10 cellular contexts compared by ENCODE assay signal in the genomic region with DNA sequence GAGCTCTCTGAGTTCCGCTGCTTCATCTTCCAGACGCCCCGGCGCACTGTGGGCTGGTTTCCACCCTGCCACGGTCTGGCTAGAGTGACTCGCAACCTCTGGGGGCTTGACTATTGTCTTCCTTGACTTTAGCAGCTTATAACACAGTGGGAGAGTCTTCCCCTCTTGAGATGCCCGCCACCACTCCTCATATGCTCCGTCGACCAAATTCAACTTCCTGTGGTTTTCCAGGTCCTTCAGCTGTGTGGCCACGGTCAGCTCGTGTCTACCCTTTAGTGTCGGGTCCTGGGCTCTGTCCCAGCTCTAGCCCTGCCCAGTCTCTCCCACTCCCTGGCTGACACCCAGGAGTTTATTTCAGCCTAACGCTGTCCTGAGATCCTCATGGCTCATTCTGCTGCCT. TPM values are rescaled to one million over a fixed set of nuclear protein-coding genes. Genes with fewer than 3 reads are reported as not detected.
A peak's percentile ranks its signal among the peaks of the same experiment; 100 is the strongest.
DNase-seq lines count a peak whose midpoint lies in the region; ATAC-seq and TF ChIP-seq lines count a peak whose summit lies in the region.
"Had no signal": no experiment of that assay in that cellular context is flagged by ENCODE, and none has a peak within 500 bp of the region (broad histone marks: within the 10 kb centered on the region; RNA-seq: fewer than 3 reads in every experiment).

No MANE protein-coding gene starts in this region.

- ATAC-seq in Right ventricle myocardium superior (ENCODE audit: poor library complexity): peak; percentile 86
- peak; percentile 10 for ATAC-seq in mucosa of descending colon
- ATAC-seq in GM19455 (IDR thresholded peaks at IDR 0.05; ENCODE audit: unreplicated experiment): no peak

- TF ChIP-seq POLR2A in uterus (IDR thresholded peaks at IDR 0.05) (no peak), vagina (IDR thresholded peaks at IDR 0.05) (no peak)

- intact Hi-C loops in Right ventricle myocardium superior (cut with DNase I) (no loop called here), cardiac septum (cut with DNase I) (no loop called here), mucosa of descending colon (cut with DNase I, micrococcal nuclease) (no loop called here), uterus (cut with DNase I; ENCODE audit: low total_unique reads) (no loop called here), vagina (cut with DNase I) (no loop called here)

- H3K4me3 ChIP-seq in mucosa of descending colon (no peak overlapping the region), uterus (no peak overlapping the region), vagina (no peak overlapping the region)

- H3K36me3 Mint-ChIP-seq in brain: no peaks in the 10 kb centered on the region
- H3K36me3 Mint-ChIP-seq in activated CD4-positive, alpha-beta memory T cell treated with anti-CD3 and anti-CD28 coated beads, Interleukin-2, amount 10 ng/mL, durations not matched to agents 7 days and 5 days (ENCODE audit: low read depth): no peaks in the 10 kb centered on the region
- H3K36me3 Mint-ChIP-seq: naive B cell, T-cell had no signal

- H3K27ac ChIP-seq in uterus: peak overlapping the region; percentile 2 to 51
- H3K27ac ChIP-seq in vagina: no peak overlapping the region

- TF ChIP-seq CTCF in brain (conservative IDR thresholded peaks at IDR 0.05) (no peak), mucosa of descending colon (IDR thresholded peaks at IDR 0.05) (no peak), uterus (IDR thresholded peaks at IDR 0.05) (no peak), vagina (IDR thresholded peaks at IDR 0.05) (no peak)

- H3K9me3 ChIP-seq in mucosa of descending colon: no peaks in the 10 kb centered on the region
- no peaks in the 10 kb centered on the region for H3K9me3 ChIP-seq in uterus
- no peaks in the 10 kb centered on the region for H3K9me3 ChIP-seq in vagina

- CTCF ChIA-PET in activated CD4-positive, alpha-beta memory T cell treated with anti-CD3 and anti-CD28 coated beads, Interleukin-2, amount 10 ng/mL, durations not matched to agents 7 days and 5 days (lab: Charles Lee): interaction anchor here (1.2 kb wide), 1 partner anchor 85 kb away, joined by 3 read pairs; no protein-coding TSS in a partner anchor

- H3K4me1 ChIP-seq in mucosa of descending colon (ENCODE audit: low read depth) (no peaks in the 10 kb centered on the region), uterus (peaks cover 5 to 13% of the 10 kb centered on the region in 2 donors), vagina (peaks cover 31% of the 10 kb centered on the region)

- H3K4me1 Mint-ChIP-seq in brain: peaks cover 67% of the 10 kb centered on the region
- peaks cover 15% of the 10 kb centered on the region for H3K4me1 Mint-ChIP-seq in activated CD4-positive, alpha-beta memory T cell treated with anti-CD3 and anti-CD28 coated beads, Interleukin-2, amount 10 ng/mL, durations not matched to agents 7 days and 5 days

- POLR2A ChIA-PET in activated CD4-positive, alpha-beta memory T cell treated with anti-CD3 and anti-CD28 coated beads, Interleukin-2, amount 10 ng/mL, durations not matched to agents 7 days and 5 days (lab: Charles Lee): no interaction called here

- H3K36me3 ChIP-seq in mucosa of descending colon (ENCODE audit: low read depth): no peaks in the 10 kb centered on the region
- no peaks in the 10 kb centered on the region for H3K36me3 ChIP-seq in uterus
- H3K36me3 ChIP-seq in vagina: no peaks in the 10 kb centered on the region

- H3K27me3 ChIP-seq in uterus: no peaks in the 10 kb centered on the region
- H3K27me3 ChIP-seq in vagina: no peaks in the 10 kb centered on the region

- DNase-seq in Right ventricle myocardium superior (peak; percentile 53), cardiac septum (ENCODE audit: low spot score) (no peak), mucosa of descending colon (no peak), uterus (peak; percentile 63 to 68), vagina (ENCODE audit: extremely low spot score in 2 of 2) (no peak)
- no peak for DNase-seq in activated CD4-positive, alpha-beta memory T cell treated with anti-CD3 and anti-CD28 coated beads, Interleukin-2, amount 10 ng/mL, durations not matched to agents 7 days and 5 days
- DNase-seq: naive B cell had no signal

- peak overlapping the region in 2 of 5 experiments; percentile 12 to 32 for H3K4me3 Mint-ChIP-seq in brain
- H3K4me3 Mint-ChIP-seq in activated CD4-positive, alpha-beta memory T cell treated with anti-CD3 and anti-CD28 coated beads, Interleukin-2, amount 10 ng/mL, durations not matched to agents 7 days and 5 days: no peak overlapping the region
- H3K4me3 Mint-ChIP-seq: naive B cell had no signal

- no peaks in the 10 kb centered on the region for H3K9me3 Mint-ChIP-seq in brain
- no peaks in the 10 kb centered on the region for H3K9me3 Mint-ChIP-seq in activated CD4-positive, alpha-beta memory T cell treated with anti-CD3 and anti-CD28 coated beads, Interleukin-2, amount 10 ng/mL, durations not matched to agents 7 days and 5 days
- H3K9me3 Mint-ChIP-seq: naive B cell, T-cell had no signal

- peak overlapping the region; percentile 43 to 91 (median 85) for H3K27ac Mint-ChIP-seq in brain
- no peak overlapping the region for H3K27ac Mint-ChIP-seq in activated CD4-positive, alpha-beta memory T cell treated with anti-CD3 and anti-CD28 coated beads, Interleukin-2, amount 10 ng/mL, durations not matched to agents 7 days and 5 days

- peaks cover 10% of the 10 kb centered on the region for H3K27me3 Mint-ChIP-seq in brain
- peaks cover 36% of the 10 kb centered on the region for H3K27me3 Mint-ChIP-seq in activated CD4-positive, alpha-beta memory T cell treated with anti-CD3 and anti-CD28 coated beads, Interleukin-2, amount 10 ng/mL, durations not matched to agents 7 days and 5 days

RNA-seq across cellular contexts. Expression of gene NCS1, which starts 28.2 kb away (rescaled TPM):
- total RNA-seq in Right ventricle myocardium superior (5.0 TPM), cardiac septum (14.3 TPM), mucosa of descending colon (100 to 1,000 TPM in 1 of 3 donors, 10 to 100 TPM in 1, 1 to 10 TPM in 1; 4.1 to 196 (median 10.7) TPM), uterus (10 to 100 TPM in 3 of 4 donors, 1 to 10 TPM in 1; 4.1 to 99.3 (median 39.0) TPM), vagina (20.4 TPM)
- 120 TPM for polyA plus RNA-seq in brain (ENCODE audit: insufficient read depth, low read depth, low replicate concordance)
- 1 to 10 TPM; 2.8 to 3.1 TPM for total RNA-seq in activated CD4-positive, alpha-beta memory T cell treated with anti-CD3 and anti-CD28 coated beads, Interleukin-2, amount 10 ng/mL, durations not matched to agents 7 days and 5 days

Comparison
In these comparisons a context has a peak if more than half of its experiments do, and no peak if none do; other contexts are left out.
1. DNase-seq: peak in Right ventricle myocardium superior (single experiment) and uterus (2 of 2); none in cardiac septum (single experiment), mucosa of descending colon (0 of 3), vagina (0 of 2) and activated CD4-positive, alpha-beta memory T cell treated with anti-CD3 and anti-CD28 coated beads, Interleukin-2, amount 10 ng/mL, durations not matched to agents 7 days and 5 days (single experiment).